Comparison of ENCODE assay signal across 7 cellular contexts in the genomic region with DNA sequence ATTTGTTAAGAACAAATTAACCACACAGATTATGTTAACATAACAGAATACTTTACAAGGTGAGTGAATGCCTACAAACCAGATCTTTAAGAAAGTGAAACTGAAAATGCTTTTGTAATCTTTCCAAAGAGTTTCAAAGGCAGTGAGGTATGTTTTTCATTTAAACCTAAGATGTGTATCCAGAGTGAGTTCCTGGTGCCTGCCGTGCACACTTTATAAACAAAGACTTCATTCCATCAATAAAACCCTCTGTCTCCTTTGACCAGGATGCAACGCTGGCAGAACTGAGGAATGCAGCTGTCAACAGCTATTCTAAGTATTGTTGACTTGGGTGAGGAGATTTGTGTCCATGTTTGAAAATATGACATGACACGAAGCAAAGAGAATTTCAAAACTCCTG.
A peak's percentile ranks its signal among the peaks of the same experiment; 100 is the strongest.
DNase-seq lines count a peak whose midpoint lies in the region; ATAC-seq, FAIRE-seq and TF ChIP-seq lines count a peak whose summit lies in the region.

No MANE protein-coding gene starts in this region.

- TF ChIP-seq POLR2A in sigmoid colon (IDR thresholded peaks at IDR 0.05), result no peak

- no peak for FAIRE-seq in HTR-8/SVneo (lab: Jason Lieb, UNC)

- DNase-seq in HTR-8/SVneo (ENCODE audit: insufficient read length, low spot score), result peak; percentile 5
- DNase-seq in effector memory CD4-positive, alpha-beta T cell, result no peak
- DNase-seq in sigmoid colon, result no peak
- DNase-seq in A172 (ENCODE audit: low spot score), result no peak
- DNase-seq in DMS79 treated with DMSO at 0.1 percent for 48 hours (lab: John Stamatoyannopoulos, UW), result no peak

- 8 to 24% methylated on average over 3 of the region's 3 CpGs for WGBS in sigmoid colon, 2 donors

- H3K9me3 ChIP-seq in effector memory CD4-positive, alpha-beta T cell (ENCODE audit: control insufficient read depth, low read length), result no peaks in the 10 kb centered on the region
- H3K9me3 ChIP-seq in sigmoid colon, result no peaks in the 10 kb centered on the region

- H3K4me3 ChIP-seq in effector memory CD4-positive, alpha-beta T cell (ENCODE audit: insufficient read depth, low read depth, low read length, poor library complexity, severe bottlenecking), result peak overlapping the region; percentile 49
- peak overlapping the region; percentile 4 to 27 (median 12) for H3K4me3 ChIP-seq in sigmoid colon

- H3K4me1 ChIP-seq in effector memory CD4-positive, alpha-beta T cell (ENCODE audit: control insufficient read depth, insufficient read depth, low read length, poor library complexity, severe bottlenecking), result peaks cover 9% of the 10 kb centered on the region
- H3K4me1 ChIP-seq in sigmoid colon, result peaks cover 0 to 71% (median 58%) of the 10 kb centered on the region in 4 donors

- TF ChIP-seq CTCF in sigmoid colon (IDR thresholded peaks at IDR 0.05), result no peak

- intact Hi-C loops in sigmoid colon (cut with DNase I), result loop anchor here (5.0 kb wide), 1 partner anchor 419 kb away; the partner anchor contains the start of gene ENOX1

- ATAC-seq in GM19025 (IDR thresholded peaks at IDR 0.05; ENCODE audit: low read depth, unreplicated experiment) (peak; percentile 51), GM18868 (IDR thresholded peaks at IDR 0.05; ENCODE audit: unreplicated experiment) (no peak)

- no peak for TF ChIP-seq EP300 in sigmoid colon (IDR thresholded peaks at IDR 0.05)

- H3K27me3 ChIP-seq in effector memory CD4-positive, alpha-beta T cell (replicated peaks; ENCODE audit: control insufficient read depth, insufficient read depth, low read length, poor library complexity, severe bottlenecking), result no peaks in the 10 kb centered on the region
- H3K27me3 ChIP-seq in sigmoid colon, result no peaks in the 10 kb centered on the region

- no peak overlapping the region for H3K27ac ChIP-seq in effector memory CD4-positive, alpha-beta T cell (ENCODE audit: insufficient read depth, low read length, poor library complexity, severe bottlenecking)
- peak overlapping the region; percentile 44 to 73 (median 65) for H3K27ac ChIP-seq in sigmoid colon

- H3K36me3 ChIP-seq in effector memory CD4-positive, alpha-beta T cell (ENCODE audit: control insufficient read depth, insufficient read depth, low read length), result no peaks in the 10 kb centered on the region
- H3K36me3 ChIP-seq in sigmoid colon, result no peaks in the 10 kb centered on the region
